Comparison of ENCODE assay signal across 16 cellular contexts in genomic region chr4:101555341-101555880, GRCh38.
DNase-seq lines count a peak whose midpoint lies in the region; ATAC-seq, FAIRE-seq and TF ChIP-seq lines count a peak whose summit lies in the region.
"Had no signal": no experiment of that assay in that cellular context is flagged by ENCODE, and none has a peak within 500 bp of the region (broad histone marks: within the 10 kb centered on the region; RNA-seq: fewer than 3 reads in every experiment).

No MANE protein-coding gene starts in this region.

- peaks cover 13% of the 10 kb centered on the region for H3K36me3 Mint-ChIP-seq in GM23338 (ENCODE audit: low read depth)
- H3K36me3 Mint-ChIP-seq: CD8-positive, alpha-beta T cell had no signal

- H3K27me3 ChIP-seq in GM23338 (ENCODE audit: insufficient read depth) (no peaks in the 10 kb centered on the region), bronchial epithelial cell (ENCODE audit: control insufficient read depth, insufficient read depth, low read length) (no peaks in the 10 kb centered on the region), foreskin keratinocyte (no peaks in the 10 kb centered on the region), trophoblast cell (ENCODE audit: insufficient read depth, low read length) (no peaks in the 10 kb centered on the region)
- H3K27me3 ChIP-seq: BLaER1 treated with 17β-estradiol and CSF1 and Interleukin-3, amounts not matched to agents 10 nM and 100 nM had no signal

- TF ChIP-seq CTCF in GM23338 (conservative IDR thresholded peaks at IDR 0.05; ENCODE audit: low read depth in 2 of 2) (no peak), bronchial epithelial cell (IDR thresholded peaks at IDR 0.05; ENCODE audit: insufficient read depth, low read length, severe bottlenecking) (no peak), foreskin keratinocyte (conservative IDR thresholded peaks at IDR 0.05) (no peak)

- no peak overlapping the region for H3K4me3 Mint-ChIP-seq in GM23338
- H3K4me3 Mint-ChIP-seq: B cell; CD8-positive, alpha-beta T cell had no signal

- H3K27ac ChIP-seq in GM23338 (ENCODE audit: low read depth) (no peak overlapping the region), foreskin keratinocyte (no peak overlapping the region), trophoblast cell (ENCODE audit: low read depth, low read length) (no peak overlapping the region)

- intact Hi-C loops in posterior vena cava (cut with DNase I), result no loop called here

- FAIRE-seq in bronchial epithelial cell (lab: Jason Lieb, UNC), result no peak

- H3K36me3 ChIP-seq in GM23338 (ENCODE audit: insufficient read depth), result no peaks in the 10 kb centered on the region
- H3K36me3 ChIP-seq in bronchial epithelial cell (ENCODE audit: control insufficient read depth, insufficient read depth, low read length), result no peaks in the 10 kb centered on the region
- no peaks in the 10 kb centered on the region for H3K36me3 ChIP-seq in trophoblast cell (ENCODE audit: control insufficient read depth in 1 of 2, insufficient read depth in 2 of 2, low read length in 2 of 2)
- H3K36me3 ChIP-seq: BLaER1 treated with 17β-estradiol and CSF1 and Interleukin-3, amounts not matched to agents 10 nM and 100 nM; HAP-1 had no signal

- DNase-seq in GM23338 (ENCODE audit: low spot score), result no peak
- DNase-seq in bronchial epithelial cell (ENCODE audit: low read depth), result peak; percentile 18
- DNase-seq in foreskin keratinocyte, result peak; percentile 55 to 72
- DNase-seq in trophoblast cell, result peak; percentile 80 to 92
- no peak for DNase-seq in posterior vena cava (ENCODE audit: low spot score)
- no peak for DNase-seq in SHP77 (lab: John Stamatoyannopoulos, UW)
- DNase-seq: 8988T; Calu3; CD8-positive, alpha-beta T cell; DMS79 treated with DMSO at 0.1 percent for 48 hours; GF-D8 had no signal

- peaks cover 21% of the 10 kb centered on the region for H3K9me3 Mint-ChIP-seq in GM23338

- ATAC-seq in GM23338 (no peak), foreskin keratinocyte (no peak), GM21367 (IDR thresholded peaks at IDR 0.05; ENCODE audit: unreplicated experiment) (no peak), GM21390 (IDR thresholded peaks at IDR 0.05; ENCODE audit: unreplicated experiment) (no peak)
- ATAC-seq: CD8-positive, alpha-beta T cell had no signal

- no peaks in the 10 kb centered on the region for H4K20me1 ChIP-seq in GM23338 (replicated peaks; ENCODE audit: insufficient read depth)
- H4K20me1 ChIP-seq: BLaER1 treated with 17β-estradiol and CSF1 and Interleukin-3, amounts not matched to agents 10 nM and 100 nM had no signal

- H3K23ac ChIP-seq in trophoblast cell (ENCODE audit: low read length), result no peak overlapping the region

- H3K9me3 ChIP-seq in trophoblast cell (ENCODE audit: insufficient read depth, low read depth, low read length), result no peaks in the 10 kb centered on the region
- H3K9me3 ChIP-seq: HAP-1 had no signal

- no peak overlapping the region for H4K91ac ChIP-seq in trophoblast cell (ENCODE audit: low read depth, low read length)

- no peak overlapping the region for H3K9ac ChIP-seq in trophoblast cell (ENCODE audit: low read length)
- H3K9ac ChIP-seq: BLaER1 treated with 17β-estradiol and CSF1 and Interleukin-3, amounts not matched to agents 10 nM and 100 nM had no signal

- no peaks in the 10 kb centered on the region for H3K79me1 ChIP-seq in trophoblast cell (ENCODE audit: low read length)

- H2AFZ ChIP-seq in GM23338 (0 out of 2 replicates have a peak overlapping the region, but pooled peaks have one; percentile 34), trophoblast cell (ENCODE audit: insufficient read depth, low read length, poor library complexity) (no peak overlapping the region)

- no peak overlapping the region for H4K12ac ChIP-seq in trophoblast cell (ENCODE audit: low read depth, low read length)

- no peak overlapping the region for H2BK120ac ChIP-seq in trophoblast cell (ENCODE audit: insufficient read depth, low read length, poor library complexity)

- no CpG with 5 or more reads among the region's 4 CpGs for WGBS in trophoblast cell (ENCODE audit: extremely low coverage, insufficient coverage, insufficient read length)

- H3K4me3 ChIP-seq in GM23338 (no peak overlapping the region), bronchial epithelial cell (ENCODE audit: low read depth, low read length) (no peak overlapping the region), trophoblast cell (ENCODE audit: low read depth, low read length) (no peak overlapping the region)
- H3K4me3 ChIP-seq: BLaER1 treated with 17β-estradiol and CSF1 and Interleukin-3, amounts not matched to agents 10 nM and 100 nM; HAP-1 had no signal

- no peak overlapping the region for H4K8ac ChIP-seq in trophoblast cell (ENCODE audit: low read depth, low read length)

- H3K14ac ChIP-seq in trophoblast cell (ENCODE audit: low read length), result no peak overlapping the region

- no peak overlapping the region for H3K4me2 ChIP-seq in GM23338
- H3K4me2 ChIP-seq in trophoblast cell (ENCODE audit: low read length), result no peak overlapping the region

- H3K18ac ChIP-seq in trophoblast cell (ENCODE audit: low read length), result no peak overlapping the region

- no peaks in the 10 kb centered on the region for H3K79me2 ChIP-seq in GM23338 (replicated peaks; ENCODE audit: insufficient read depth)
- no peaks in the 10 kb centered on the region for H3K79me2 ChIP-seq in trophoblast cell (ENCODE audit: control insufficient read depth, insufficient read depth, low read length, poor library complexity)

- no peaks in the 10 kb centered on the region for H3K27me3 Mint-ChIP-seq in GM23338 (ENCODE audit: insufficient read depth, low read depth, poor library complexity)
- H3K27me3 Mint-ChIP-seq: B cell had no signal

- no peaks in the 10 kb centered on the region for H3F3A ChIP-seq in GM23338 (replicated peaks; ENCODE audit: low read depth)

- no peak overlapping the region for H2BK5ac ChIP-seq in trophoblast cell (ENCODE audit: low read depth, low read length, poor library complexity)

- H3K4me1 ChIP-seq in GM23338 (ENCODE audit: insufficient read depth) (no peaks in the 10 kb centered on the region; the same call in none of the 2 replicates), foreskin keratinocyte (no peaks in the 10 kb centered on the region), trophoblast cell (ENCODE audit: control insufficient read depth in 1 of 2, insufficient read depth in 2 of 2, low read length in 2 of 2) (no peaks in the 10 kb centered on the region)
- H3K4me1 ChIP-seq: HAP-1 had no signal

- H2BK12ac ChIP-seq in trophoblast cell (ENCODE audit: low read length), result no peak overlapping the region

- no peaks in the 10 kb centered on the region for H3K9me2 ChIP-seq in GM23338 (ENCODE audit: insufficient read depth)

- H3K27ac Mint-ChIP-seq in GM23338, result no peak overlapping the region
- H3K27ac Mint-ChIP-seq: B cell; CD8-positive, alpha-beta T cell had no signal

- H3K4me1 Mint-ChIP-seq in GM23338, result no peaks in the 10 kb centered on the region

- no peak overlapping the region for H3K4ac ChIP-seq in trophoblast cell (ENCODE audit: low read depth, low read length)

- no peak overlapping the region for H2AK5ac ChIP-seq in trophoblast cell (ENCODE audit: low read length)

TF ChIP-seq in GM23338, 12 proteins besides CTCF, POLR2A, EP300 and RAD21 (continues in another document):
- TF ChIP-seq REST (IDR thresholded peaks at IDR 0.05; ENCODE audit: unreplicated experiment) (no peak), STAT1 (IDR thresholded peaks at IDR 0.05; ENCODE audit: unreplicated experiment) (no peak), ZNF331 (CRISPR knock-in tag; IDR thresholded peaks at IDR 0.05; ENCODE audit: low read depth) (no peak), JUNB (IDR thresholded peaks at IDR 0.05; ENCODE audit: unreplicated experiment) (no peak)
- TF ChIP-seq, protein P1, sequence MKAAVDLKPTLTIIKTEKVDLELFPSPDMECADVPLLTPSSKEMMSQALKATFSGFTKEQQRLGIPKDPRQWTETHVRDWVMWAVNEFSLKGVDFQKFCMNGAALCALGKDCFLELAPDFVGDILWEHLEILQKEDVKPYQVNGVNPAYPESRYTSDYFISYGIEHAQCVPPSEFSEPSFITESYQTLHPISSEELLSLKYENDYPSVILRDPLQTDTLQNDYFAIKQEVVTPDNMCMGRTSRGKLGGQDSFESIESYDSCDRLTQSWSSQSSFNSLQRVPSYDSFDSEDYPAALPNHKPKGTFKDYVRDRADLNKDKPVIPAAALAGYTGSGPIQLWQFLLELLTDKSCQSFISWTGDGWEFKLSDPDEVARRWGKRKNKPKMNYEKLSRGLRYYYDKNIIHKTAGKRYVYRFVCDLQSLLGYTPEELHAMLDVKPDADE (IDR thresholded peaks at IDR 0.05), result no peak

Comparison
In these comparisons a context has a peak if more than half of its experiments do, and no peak if none do; other contexts are left out.
1. DNase-seq: peak in bronchial epithelial cell (single experiment), foreskin keratinocyte (2 of 2) and trophoblast cell (2 of 2); none in GM23338 (single experiment), posterior vena cava (single experiment) and SHP77 (0 of 2).